Comparison of ENCODE assay signal across 8 cellular contexts in the genomic region with DNA sequence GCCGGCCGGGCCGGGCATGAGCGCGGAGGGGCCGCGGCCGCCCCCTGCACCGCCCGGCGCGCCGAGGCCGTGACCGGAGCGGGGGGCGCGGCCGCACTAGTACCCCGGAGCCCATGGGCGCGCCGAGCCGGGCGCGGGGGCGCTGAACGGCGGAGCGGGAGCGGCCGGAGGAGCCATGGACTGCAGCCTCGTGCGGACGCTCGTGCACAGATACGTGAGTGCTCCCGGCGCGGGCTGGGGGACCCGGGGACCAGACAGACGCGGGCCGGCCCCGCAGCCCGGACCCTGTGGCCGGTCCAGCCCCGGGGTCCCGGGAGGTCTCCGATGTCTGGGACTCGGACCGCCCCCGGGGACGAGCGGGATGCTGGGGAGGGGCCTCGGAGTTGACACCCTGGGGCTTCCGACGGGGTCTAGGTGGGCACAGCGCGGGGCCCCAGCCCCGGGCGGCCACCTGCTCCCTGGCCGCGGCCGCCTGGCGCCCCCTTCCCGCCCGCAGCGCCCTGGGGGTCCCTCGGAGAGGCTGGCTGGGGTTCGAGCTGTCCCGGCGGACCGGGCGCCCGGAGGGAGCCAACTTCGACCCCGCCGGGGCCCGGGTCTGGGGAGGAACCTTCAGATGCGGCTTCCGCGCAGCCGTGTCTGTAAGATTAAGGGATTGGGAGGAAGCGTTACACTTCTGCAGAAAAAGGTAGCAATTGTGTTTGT. TPM values are rescaled to one million over a fixed set of nuclear protein-coding genes. Genes with fewer than 3 reads are reported as not detected.
A peak's percentile ranks its signal among the peaks of the same experiment; 100 is the strongest.
DNase-seq lines count a peak whose midpoint lies in the region; ATAC-seq, FAIRE-seq and TF ChIP-seq lines count a peak whose summit lies in the region.

No MANE protein-coding gene starts in this region.

- peak overlapping the region; percentile 91 to 96 (median 93) for H3K4me3 Mint-ChIP-seq in brain

- peaks cover 0 to 4% (median 0%) of the 10 kb centered on the region in 5 experiments for H3K9me3 Mint-ChIP-seq in brain

- peak overlapping the region; percentile 72 to 92 (median 80) for H3K27ac Mint-ChIP-seq in brain

- H3K4me1 Mint-ChIP-seq in brain = peaks cover 58% of the 10 kb centered on the region

- DNase-seq in BE2C = no peak
- peak; percentile 5 for DNase-seq in RCC 7860 (ENCODE audit: low spot score)
- peak; percentile 59 for DNase-seq in islet precursor cell
- DNase-seq in stimulated activated CD4-positive, alpha-beta T cell treated with anti-CD3 and anti-CD28 coated beads, Interleukin-12 subunit alpha, Interleukin-12 subunit beta, amount 100 ng/mL, for 48 hours (ENCODE audit: low read depth in 2 of 3, low spot score in 1 of 3) = peak in 2 of 3 donors; percentile 12 to 13
- DNase-seq in Kasumi-1 (lab: John Stamatoyannopoulos, UW) = no peak

- H3K27me3 Mint-ChIP-seq in brain = peaks cover 7% of the 10 kb centered on the region

- ATAC-seq in GM18867 (IDR thresholded peaks at IDR 0.05; ENCODE audit: unreplicated experiment) (peak; percentile 31), HG03025 (IDR thresholded peaks at IDR 0.05; ENCODE audit: low FRiP score, unreplicated experiment) (peak; percentile 8)

- H3K27me3 ChIP-seq in BE2C = peaks cover 21% of the 10 kb centered on the region

- TF ChIP-seq CTCF in BE2C (IDR thresholded peaks at IDR 0.05; ENCODE audit: low read depth, low read length) = no peak
- TF ChIP-seq CTCF in brain (conservative IDR thresholded peaks at IDR 0.05) = no peak

- FAIRE-seq in RCC 7860 (lab: Jason Lieb, UNC) = no peak

- H3K36me3 ChIP-seq in BE2C = no peaks in the 10 kb centered on the region; the same call in 1 of the 2 replicates

- peak overlapping the region; percentile 80 for H3K4me3 ChIP-seq in BE2C (ENCODE audit: low read depth, low read length)

- no peaks in the 10 kb centered on the region for H3K9me3 ChIP-seq in BE2C

- peaks cover 22% of the 10 kb centered on the region for H3K4me1 ChIP-seq in BE2C

- no peaks in the 10 kb centered on the region for H3K36me3 Mint-ChIP-seq in brain

RNA-seq across cellular contexts. Expression of gene ATP11A, which starts 0.6 kb away (rescaled TPM):
- 18.4 TPM for polyA plus RNA-seq in BE2C (2012; ENCODE audit: insufficient read depth, insufficient read length, low read depth)
- 52.1 TPM for polyA plus RNA-seq in brain (ENCODE audit: insufficient read depth, low read depth, low replicate concordance)

Comparison
In these comparisons a context has a peak if more than half of its experiments do, and no peak if none do; other contexts are left out.
1. DNase-seq: peak in RCC 7860 (single experiment), islet precursor cell (single experiment) and stimulated activated CD4-positive, alpha-beta T cell treated with anti-CD3 and anti-CD28 coated beads, Interleukin-12 subunit alpha, Interleukin-12 subunit beta, amount 100 ng/mL, for 48 hours (2 of 3); none in BE2C (single experiment) and Kasumi-1 (0 of 2).